ENCODE assay signal across 2 cellular contexts in the genomic region with DNA sequence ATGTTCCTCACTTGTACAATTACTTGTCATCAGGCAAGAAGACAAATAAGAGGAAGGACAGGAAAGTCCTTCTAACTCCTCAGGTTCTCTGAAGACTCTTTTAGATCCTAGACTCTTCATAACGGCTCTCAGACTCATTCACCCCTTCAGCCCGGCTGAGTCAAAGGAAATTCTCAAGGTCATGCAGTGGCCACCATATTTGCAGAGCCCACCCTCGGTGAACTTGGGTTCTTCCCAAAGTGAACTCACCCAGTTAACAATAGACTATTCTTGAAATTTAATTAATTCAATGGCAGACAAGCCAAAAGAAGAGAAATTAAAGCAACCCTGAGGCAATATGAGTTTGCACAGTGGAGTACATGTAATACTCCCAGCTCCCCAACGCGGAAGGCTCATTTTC.
TF ChIP-seq lines count a peak whose summit lies in the region.

No MANE protein-coding gene starts in this region.

TF ChIP-seq in K562, 482 proteins besides CTCF, POLR2A, EP300 and RAD21 (continued from another document):
- TF ChIP-seq, protein P1, sequence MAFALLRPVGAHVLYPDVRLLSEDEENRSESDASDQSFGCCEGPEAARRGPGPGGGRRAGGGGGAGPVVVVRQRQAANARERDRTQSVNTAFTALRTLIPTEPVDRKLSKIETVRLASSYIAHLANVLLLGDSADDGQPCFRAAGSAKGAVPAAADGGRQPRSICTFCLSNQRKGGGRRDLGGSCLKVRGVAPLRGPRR (CRISPR knock-in tag; IDR thresholded peaks at IDR 0.05), result no peak
- TF ChIP-seq SREBF1 (IDR thresholded peaks at IDR 0.05; ENCODE audit: borderline replicate concordance, low read depth, low read length) (no peak), HDAC6 (IDR thresholded peaks at IDR 0.05; ENCODE audit: low read depth, low read length) (no peak), SAP30 (IDR thresholded peaks at IDR 0.05; ENCODE audit: borderline replicate concordance, insufficient read depth, low read depth, low read length, poor library complexity, severe bottlenecking) (no peak)

TF ChIP-seq in HEK293T, 16 proteins besides CTCF, POLR2A, EP300 and RAD21 (continued from another document):
- TF ChIP-seq, protein P2, sequence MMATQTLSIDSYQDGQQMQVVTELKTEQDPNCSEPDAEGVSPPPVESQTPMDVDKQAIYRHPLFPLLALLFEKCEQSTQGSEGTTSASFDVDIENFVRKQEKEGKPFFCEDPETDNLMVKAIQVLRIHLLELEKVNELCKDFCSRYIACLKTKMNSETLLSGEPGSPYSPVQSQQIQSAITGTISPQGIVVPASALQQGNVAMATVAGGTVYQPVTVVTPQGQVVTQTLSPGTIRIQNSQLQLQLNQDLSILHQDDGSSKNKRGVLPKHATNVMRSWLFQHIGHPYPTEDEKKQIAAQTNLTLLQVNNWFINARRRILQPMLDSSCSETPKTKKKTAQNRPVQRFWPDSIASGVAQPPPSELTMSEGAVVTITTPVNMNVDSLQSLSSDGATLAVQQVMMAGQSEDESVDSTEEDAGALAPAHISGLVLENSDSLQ (IDR thresholded peaks at IDR 0.05), result no peak
- TF ChIP-seq NFRKB (IDR thresholded peaks at IDR 0.05) (no peak), HDGF (IDR thresholded peaks at IDR 0.05; ENCODE audit: borderline replicate concordance) (no peak), L3MBTL2 (conservative IDR thresholded peaks at IDR 0.05) (no peak), SUZ12 (IDR thresholded peaks at IDR 0.05) (no peak), ARNT (IDR thresholded peaks at IDR 0.05) (no peak), ELF4 (IDR thresholded peaks at IDR 0.05) (no peak), ZNF384 (IDR thresholded peaks at IDR 0.05) (no peak)
